In genomic region chr16:19542138-19542821, GRCh38 we compare ENCODE assay signal across 17 cellular contexts. TPM values are rescaled to one million over a fixed set of nuclear protein-coding genes. Genes with fewer than 3 reads are reported as not detected.
A peak's percentile ranks its signal among the peaks of the same experiment; 100 is the strongest.
DNase-seq lines count a peak whose midpoint lies in the region; ATAC-seq and TF ChIP-seq lines count a peak whose summit lies in the region.
"Had no signal": no experiment of that assay in that cellular context is flagged by ENCODE, and none has a peak within 500 bp of the region (broad histone marks: within the 10 kb centered on the region; RNA-seq: fewer than 3 reads in every experiment).

No MANE protein-coding gene starts in this region.

- peaks cover 35% of the 10 kb centered on the region for H3K4me1 ChIP-seq in BE2C
- H3K4me1 ChIP-seq in naive thymus-derived CD4-positive, alpha-beta T cell (ENCODE audit: control insufficient read depth in 2 of 2, insufficient read depth in 2 of 2, low read length in 2 of 2): no peaks in the 10 kb centered on the region
- H3K4me1 ChIP-seq: lower lobe of right lung had no signal

- H3K27me3 Mint-ChIP-seq in naive thymus-derived CD4-positive, alpha-beta T cell: no peaks in the 10 kb centered on the region
- H3K27me3 Mint-ChIP-seq: activated CD8-positive, alpha-beta memory T cell treated with anti-CD3 and anti-CD28 coated beads, Interleukin-2, amount 10 ng/mL, durations not matched to agents 7 days and 5 days; CD4-positive, alpha-beta memory T cell had no signal

- H3K9me3 ChIP-seq in BE2C: no peaks in the 10 kb centered on the region
- H3K9me3 ChIP-seq in naive thymus-derived CD4-positive, alpha-beta T cell (ENCODE audit: control insufficient read depth in 2 of 3, low read length in 3 of 3): no peaks in the 10 kb centered on the region
- H3K9me3 ChIP-seq: lower lobe of right lung, thyroid gland had no signal

- ATAC-seq in HG03442 (IDR thresholded peaks at IDR 0.05; ENCODE audit: unreplicated experiment): no peak
- no peak for ATAC-seq in naive thymus-derived CD4-positive, alpha-beta T cell
- ATAC-seq: activated CD8-positive, alpha-beta memory T cell treated with anti-CD3 and anti-CD28 coated beads, Interleukin-2, amount 10 ng/mL, durations not matched to agents 7 days and 5 days; activated naive CD4-positive, alpha-beta T cell treated with anti-CD3 and anti-CD28 coated beads, Interleukin-2, amount 50 U/mL, for 72 hours; lower lobe of right lung had no signal

- H3K4me3 ChIP-seq in BE2C (ENCODE audit: low read depth, low read length): no peak overlapping the region
- H3K4me3 ChIP-seq in naive thymus-derived CD4-positive, alpha-beta T cell (ENCODE audit: low read length): no peak overlapping the region
- H3K4me3 ChIP-seq: lower lobe of right lung, thyroid gland had no signal

- no peaks in the 10 kb centered on the region; the same call in 1 of the 2 replicates for H3K27me3 ChIP-seq in BE2C
- H3K27me3 ChIP-seq in naive thymus-derived CD4-positive, alpha-beta T cell (ENCODE audit: control insufficient read depth in 2 of 2, insufficient read depth in 2 of 2, low read length in 2 of 2): no peaks in the 10 kb centered on the region
- H3K27me3 ChIP-seq: thyroid gland had no signal

- H3K4me3 Mint-ChIP-seq in naive thymus-derived CD4-positive, alpha-beta T cell: no peak overlapping the region
- H3K4me3 Mint-ChIP-seq: activated CD8-positive, alpha-beta memory T cell treated with anti-CD3 and anti-CD28 coated beads, Interleukin-2, amount 10 ng/mL, durations not matched to agents 7 days and 5 days had no signal

- no peak for TF ChIP-seq CTCF in BE2C (IDR thresholded peaks at IDR 0.05; ENCODE audit: low read depth, low read length)

- H3K27ac Mint-ChIP-seq in naive thymus-derived CD4-positive, alpha-beta T cell: no peak overlapping the region
- H3K27ac Mint-ChIP-seq: activated naive CD4-positive, alpha-beta T cell treated with anti-CD3 and anti-CD28 coated beads, Interleukin-2, amount 50 U/mL, for 72 hours had no signal

- H3K36me3 Mint-ChIP-seq in naive thymus-derived CD4-positive, alpha-beta T cell: peaks cover 8 to 45% (median 34%) of the 10 kb centered on the region in 5 donors

- H3K27ac ChIP-seq in naive thymus-derived CD4-positive, alpha-beta T cell (ENCODE audit: low read depth, low read length): no peak overlapping the region
- H3K27ac ChIP-seq: lower lobe of right lung, thyroid gland had no signal

- H3K9me3 Mint-ChIP-seq in naive thymus-derived CD4-positive, alpha-beta T cell: peaks cover 0 to 1% (median 0%) of the 10 kb centered on the region in 11 donors
- H3K9me3 Mint-ChIP-seq: activated naive CD4-positive, alpha-beta T cell treated with anti-CD3 and anti-CD28 coated beads, Interleukin-2, amount 50 U/mL, for 72 hours had no signal

- peaks cover 80% of the 10 kb centered on the region for H3K36me3 ChIP-seq in BE2C
- peaks cover 0 to 14% (median 0%) of the 10 kb centered on the region in 3 experiments for H3K36me3 ChIP-seq in naive thymus-derived CD4-positive, alpha-beta T cell (ENCODE audit: control insufficient read depth in 2 of 3, insufficient read depth in 3 of 3, low read length in 3 of 3)

- POLR2A ChIA-PET in naive thymus-derived CD4-positive, alpha-beta T cell (lab: Charles Lee): no interaction called here

- intact Hi-C loops in naive thymus-derived CD4-positive, alpha-beta T cell (cut with micrococcal nuclease): no loop called here

- DNase-seq in BE2C: peak; percentile 13
- peak; percentile 86 for DNase-seq in NCI-H1417 treated with DMSO at 0.1 percent for 48 hours (lab: John Stamatoyannopoulos, UW)
- DNase-seq in NCI-H510A treated with DMSO at 0.1 percent for 48 hours (lab: John Stamatoyannopoulos, UW): peak; percentile 100
- peak; percentile 52 to 61 for DNase-seq in dermis microvascular lymphatic vessel endothelial cell (ENCODE audit: low read depth in 2 of 2)
- DNase-seq in HPDE6-E6E7 (ENCODE audit: extremely low spot score): no peak
- DNase-seq in activated T-cell treated with anti-CD3 and anti-CD28 coated beads for 4 hours: no peak
- DNase-seq in naive thymus-derived CD4-positive, alpha-beta T cell: no peak
- DNase-seq: 8988T; activated CD8-positive, alpha-beta memory T cell treated with anti-CD3 and anti-CD28 coated beads, Interleukin-2, amount 10 ng/mL, durations not matched to agents 7 days and 5 days; CD4-positive, alpha-beta memory T cell; erythroblast; lower lobe of right lung; NCI-H446 treated with DMSO at 0.1 percent for 48 hours; Right ventricle myocardium superior; thyroid gland had no signal

- CTCF ChIA-PET in naive thymus-derived CD4-positive, alpha-beta T cell (lab: Charles Lee): interaction anchor here (1.1 kb wide), 1 partner anchor 365 kb away, joined by 3 read pairs; no protein-coding TSS in a partner anchor

- peaks cover 0 to 14% (median 0%) of the 10 kb centered on the region in 7 donors for H3K4me1 Mint-ChIP-seq in naive thymus-derived CD4-positive, alpha-beta T cell

RNA-seq across cellular contexts. Expression of gene VPS35L, which starts 13.2 kb away (rescaled TPM):
- 29.8 TPM for polyA plus RNA-seq in BE2C (2012; ENCODE audit: insufficient read depth, insufficient read length, low read depth)
- total RNA-seq in dermis microvascular lymphatic vessel endothelial cell: 33.2 and 45.4 TPM in 2 replicates
- 10 to 100 TPM; 38.6 to 51.1 (median 46.6) TPM for total RNA-seq in naive thymus-derived CD4-positive, alpha-beta T cell
- polyA plus RNA-seq in naive thymus-derived CD4-positive, alpha-beta T cell: 10 to 100 TPM; 45.6 to 52.0 TPM

RNA-seq across cellular contexts. Expression of gene CCP110, which starts 18.5 kb away (rescaled TPM):
- polyA plus RNA-seq in BE2C (2012; ENCODE audit: insufficient read depth, insufficient read length, low read depth): 47.2 TPM
- 7.1 and 7.3 TPM in 2 replicates for total RNA-seq in dermis microvascular lymphatic vessel endothelial cell
- total RNA-seq in naive thymus-derived CD4-positive, alpha-beta T cell: 10 to 100 TPM; 14.9 to 33.0 (median 18.2) TPM
- polyA plus RNA-seq in naive thymus-derived CD4-positive, alpha-beta T cell: 10 to 100 TPM in 1 of 2 donors, 1 to 10 TPM in 1; 9.2 to 11.2 TPM

RNA-seq across cellular contexts. Expression of gene GDE1, which starts 20.4 kb away (rescaled TPM):
- polyA plus RNA-seq in BE2C (2012; ENCODE audit: insufficient read depth, insufficient read length, low read depth): 89.5 TPM
- total RNA-seq in dermis microvascular lymphatic vessel endothelial cell: 23.4 and 24.7 TPM in 2 replicates
- 10 to 100 TPM; 16.6 to 27.6 (median 18.8) TPM for total RNA-seq in naive thymus-derived CD4-positive, alpha-beta T cell
- polyA plus RNA-seq in naive thymus-derived CD4-positive, alpha-beta T cell: 10 to 100 TPM; 21.1 to 25.7 TPM

Comparison
In these comparisons a context has a peak if more than half of its experiments do, and no peak if none do; other contexts are left out.
1. DNase-seq: peak in BE2C (single experiment), NCI-H1417 treated with DMSO at 0.1 percent for 48 hours (single experiment), NCI-H510A treated with DMSO at 0.1 percent for 48 hours (single experiment) and dermis microvascular lymphatic vessel endothelial cell (2 of 2); none in HPDE6-E6E7 (single experiment), activated T-cell treated with anti-CD3 and anti-CD28 coated beads for 4 hours (single experiment) and naive thymus-derived CD4-positive, alpha-beta T cell (0 of 9).